In genomic region chr6:167706313-167707109, GRCh38 we compare ENCODE assay signal across 8 cellular contexts.
DNase-seq lines count a peak whose midpoint lies in the region; ATAC-seq and TF ChIP-seq lines count a peak whose summit lies in the region.

No MANE protein-coding gene starts in this region.

- peak; percentile 30 to 36 for DNase-seq in AML-193 (lab: John Stamatoyannopoulos, UW)
- peak; percentile 9 to 39 for DNase-seq in activated CD8-positive, alpha-beta memory T cell treated with anti-CD3 and anti-CD28 coated beads for 4 hours (ENCODE audit: low read depth in 2 of 2)
- peak; percentile 65 for DNase-seq in posterior vena cava (ENCODE audit: low spot score)
- DNase-seq in progenitor cell of endocrine pancreas (ENCODE audit: low spot score, unreplicated experiment), result no peak
- no peak for DNase-seq in hippocampal formation (lab: John Stamatoyannopoulos, UW)
- DNase-seq in foreskin melanocyte, result no peak

- TF ChIP-seq CTCF in progenitor cell of endocrine pancreas (IDR thresholded peaks at IDR 0.05; ENCODE audit: unreplicated experiment), result no peak

- H3K4me1 Mint-ChIP-seq in progenitor cell of endocrine pancreas (ENCODE audit: low read depth), result peaks cover 11% of the 10 kb centered on the region

- H3K27me3 Mint-ChIP-seq in progenitor cell of endocrine pancreas, result peaks cover 14% of the 10 kb centered on the region

- no peak overlapping the region for H3K27ac Mint-ChIP-seq in progenitor cell of endocrine pancreas

- H3K36me3 Mint-ChIP-seq in progenitor cell of endocrine pancreas (ENCODE audit: insufficient read depth), result no peaks in the 10 kb centered on the region

- H3K9me3 Mint-ChIP-seq in progenitor cell of endocrine pancreas (ENCODE audit: low read depth), result no peaks in the 10 kb centered on the region

- intact Hi-C loops in posterior vena cava (cut with DNase I), result no loop called here

- ATAC-seq in GM21423 (IDR thresholded peaks at IDR 0.05; ENCODE audit: unreplicated experiment), result peak; percentile 97
- peak; percentile 91 for ATAC-seq in HG03575 (IDR thresholded peaks at IDR 0.05; ENCODE audit: extremely low read depth, insufficient number of reproducible peaks, low FRiP score, unreplicated experiment)

- H3K4me3 Mint-ChIP-seq in progenitor cell of endocrine pancreas (ENCODE audit: low read depth), result no peak overlapping the region

Comparison
In these comparisons a context has a peak if more than half of its experiments do, and no peak if none do; other contexts are left out.
1. DNase-seq: peak in AML-193 (2 of 2), activated CD8-positive, alpha-beta memory T cell treated with anti-CD3 and anti-CD28 coated beads for 4 hours (2 of 2) and posterior vena cava (single experiment); none in progenitor cell of endocrine pancreas (single experiment), hippocampal formation (0 of 2) and foreskin melanocyte (single experiment).